In genomic region chr5:179620293-179620692, GRCh38 we compare ENCODE assay signal across 11 cellular contexts. TPM values are rescaled to one million over a fixed set of nuclear protein-coding genes. Genes with fewer than 3 reads are reported as not detected.
DNase-seq lines count a peak whose midpoint lies in the region; ATAC-seq lines count a peak whose summit lies in the region.
"Had no signal": no experiment of that assay in that cellular context is flagged by ENCODE, and none has a peak within 500 bp of the region (broad histone marks: within the 10 kb centered on the region; RNA-seq: fewer than 3 reads in every experiment).

No MANE protein-coding gene starts in this region.

- H3K36me3 ChIP-seq in iPS-18a (ENCODE audit: control insufficient read depth, low read depth, low read length) (peaks cover 72% of the 10 kb centered on the region), stomach smooth muscle (ENCODE audit: control insufficient read depth in 2 of 2, insufficient read depth in 2 of 2, low read length in 2 of 2) (peaks cover 36 to 46% of the 10 kb centered on the region in 2 donors)

- H3K4me3 ChIP-seq in iPS-18a (ENCODE audit: low read length) (peak overlapping the region; percentile 73), stomach smooth muscle (ENCODE audit: low read length in 2 of 2) (peak overlapping the region; percentile 73 to 98)

- peaks cover 5% of the 10 kb centered on the region for H3K27me3 Mint-ChIP-seq in activated CD4-positive, alpha-beta T cell treated with anti-CD3 and anti-CD28 coated beads, Interleukin-2, amount 10 ng/mL, durations not matched to agents 24 days and 14 days
- no peaks in the 10 kb centered on the region for H3K27me3 Mint-ChIP-seq in activated CD8-positive, alpha-beta T cell treated with anti-CD3 and anti-CD28 coated beads, Interleukin-2, amount 10 ng/mL, durations not matched to agents 7 days and 5 days (ENCODE audit: low read depth)

- no peaks in the 10 kb centered on the region for H3K9me3 Mint-ChIP-seq in activated CD4-positive, alpha-beta T cell treated with anti-CD3 and anti-CD28 coated beads, Interleukin-2, amount 10 ng/mL, durations not matched to agents 24 days and 14 days
- no peaks in the 10 kb centered on the region for H3K9me3 Mint-ChIP-seq in activated CD8-positive, alpha-beta T cell treated with anti-CD3 and anti-CD28 coated beads, Interleukin-2, amount 10 ng/mL, durations not matched to agents 7 days and 5 days (ENCODE audit: insufficient read depth)

- ATAC-seq in activated CD8-positive, alpha-beta T cell treated with anti-CD3 and anti-CD28 coated beads, Interleukin-2, amount 10 ng/mL, durations not matched to agents 7 days and 5 days = no peak
- ATAC-seq in GM18502 (IDR thresholded peaks at IDR 0.05; ENCODE audit: poor library complexity, unreplicated experiment) (no peak), HG02884 (IDR thresholded peaks at IDR 0.05; ENCODE audit: unreplicated experiment) (no peak)

- peaks cover 61% of the 10 kb centered on the region for H3K4me1 Mint-ChIP-seq in activated CD4-positive, alpha-beta T cell treated with anti-CD3 and anti-CD28 coated beads, Interleukin-2, amount 10 ng/mL, durations not matched to agents 24 days and 14 days
- peaks cover 60% of the 10 kb centered on the region for H3K4me1 Mint-ChIP-seq in activated CD8-positive, alpha-beta T cell treated with anti-CD3 and anti-CD28 coated beads, Interleukin-2, amount 10 ng/mL, durations not matched to agents 7 days and 5 days (ENCODE audit: low read depth)

- H3K9ac ChIP-seq in iPS-18a (ENCODE audit: low read length) = peak overlapping the region; percentile 61
- no peak overlapping the region for H3K9ac ChIP-seq in stomach smooth muscle (ENCODE audit: low read length in 2 of 2)

- no peaks in the 10 kb centered on the region for H3K27me3 ChIP-seq in iPS-18a (ENCODE audit: control insufficient read depth, insufficient read depth, low read length)
- H3K27me3 ChIP-seq in stomach smooth muscle (ENCODE audit: control insufficient read depth in 1 of 2, insufficient read depth in 2 of 2, low read length in 2 of 2) = no peaks in the 10 kb centered on the region

- no peaks in the 10 kb centered on the region for H3K9me3 ChIP-seq in iPS-18a (ENCODE audit: control insufficient read depth, low read depth, low read length)
- no peaks in the 10 kb centered on the region for H3K9me3 ChIP-seq in stomach smooth muscle (ENCODE audit: control insufficient read depth in 2 of 2, low read length in 2 of 2)
- H3K9me3 ChIP-seq: prostate gland had no signal

- H3K27ac ChIP-seq in iPS-18a (ENCODE audit: low read length) (no peak overlapping the region), stomach smooth muscle (ENCODE audit: low read length) (no peak overlapping the region)

- H3K27ac Mint-ChIP-seq in activated CD4-positive, alpha-beta T cell treated with anti-CD3 and anti-CD28 coated beads, Interleukin-2, amount 10 ng/mL, durations not matched to agents 24 days and 14 days = peak overlapping the region; percentile 42
- H3K27ac Mint-ChIP-seq in activated CD8-positive, alpha-beta T cell treated with anti-CD3 and anti-CD28 coated beads, Interleukin-2, amount 10 ng/mL, durations not matched to agents 7 days and 5 days = peak overlapping the region; percentile 89

- POLR2A ChIA-PET in activated CD8-positive, alpha-beta T cell treated with anti-CD3 and anti-CD28 coated beads, Interleukin-2, amount 10 ng/mL, durations not matched to agents 7 days and 5 days (lab: Charles Lee) = interaction anchor here (0.5 to 6.5 kb wide), 4 partner anchors 10 to 83 kb away, joined by 3 to 158 read pairs (median 4); no protein-coding TSS in a partner anchor

- peak overlapping the region; percentile 99 for H3K4me3 Mint-ChIP-seq in activated CD4-positive, alpha-beta T cell treated with anti-CD3 and anti-CD28 coated beads, Interleukin-2, amount 10 ng/mL, durations not matched to agents 24 days and 14 days
- peak overlapping the region; percentile 92 for H3K4me3 Mint-ChIP-seq in activated CD8-positive, alpha-beta T cell treated with anti-CD3 and anti-CD28 coated beads, Interleukin-2, amount 10 ng/mL, durations not matched to agents 7 days and 5 days

- H3K36me3 Mint-ChIP-seq in activated CD4-positive, alpha-beta T cell treated with anti-CD3 and anti-CD28 coated beads, Interleukin-2, amount 10 ng/mL, durations not matched to agents 24 days and 14 days (ENCODE audit: low read depth) = peaks cover 73% of the 10 kb centered on the region
- H3K36me3 Mint-ChIP-seq in activated CD8-positive, alpha-beta T cell treated with anti-CD3 and anti-CD28 coated beads, Interleukin-2, amount 10 ng/mL, durations not matched to agents 7 days and 5 days (ENCODE audit: low read depth) = peaks cover 79% of the 10 kb centered on the region

- CTCF ChIA-PET in activated CD8-positive, alpha-beta T cell treated with anti-CD3 and anti-CD28 coated beads, Interleukin-2, amount 10 ng/mL, durations not matched to agents 7 days and 5 days (lab: Charles Lee) = no interaction called here

- DNase-seq in activated CD4-positive, alpha-beta T cell treated with anti-CD3 and anti-CD28 coated beads, Interleukin-2, amount 10 ng/mL, durations not matched to agents 24 days and 14 days = no peak
- DNase-seq in activated CD4-positive, alpha-beta T cell treated with anti-CD3 and anti-CD28 coated beads for 48 hours = no peak
- no peak for DNase-seq in activated CD8-positive, alpha-beta T cell treated with anti-CD3 and anti-CD28 coated beads, Interleukin-2, amount 10 ng/mL, durations not matched to agents 7 days and 5 days
- no peak for DNase-seq in NCI-H748 treated with DMSO at 0.1 percent for 48 hours (lab: John Stamatoyannopoulos, UW)
- DNase-seq: activated CD4-positive, alpha-beta T cell treated with anti-CD3 and anti-CD28 coated beads for 4 hours; COR-L47 had no signal

- H3K4me1 ChIP-seq in iPS-18a (ENCODE audit: control insufficient read depth, low read depth, low read length) (peaks cover 36% of the 10 kb centered on the region), stomach smooth muscle (ENCODE audit: control insufficient read depth, insufficient read depth, low read length) (peaks cover 40% of the 10 kb centered on the region)

- intact Hi-C loops in activated CD4-positive, alpha-beta T cell treated with anti-CD3 and anti-CD28 coated beads, Interleukin-2, amount 10 ng/mL, durations not matched to agents 24 days and 14 days (cut with micrococcal nuclease) = loop anchor here (5.0 to 10.0 kb wide), 6 partner anchors 202 to 1622 kb away; partner anchors contain the start of genes MAPK9, MGAT1, RACK1 and RNF130

RNA-seq across cellular contexts. Expression of gene HNRNPH1, which starts 3.2 kb away (rescaled TPM):
- total RNA-seq in activated CD4-positive, alpha-beta T cell treated with anti-CD3 and anti-CD28 coated beads, Interleukin-2, amount 10 ng/mL, durations not matched to agents 24 days and 14 days = 952 and 964 TPM in 2 replicates
- total RNA-seq in activated CD8-positive, alpha-beta T cell treated with anti-CD3 and anti-CD28 coated beads, Interleukin-2, amount 10 ng/mL, durations not matched to agents 7 days and 5 days = 100 to 1,000 TPM; 869 to 884 TPM
